Comparison of ENCODE assay signal across 19 cellular contexts in the genomic region with DNA sequence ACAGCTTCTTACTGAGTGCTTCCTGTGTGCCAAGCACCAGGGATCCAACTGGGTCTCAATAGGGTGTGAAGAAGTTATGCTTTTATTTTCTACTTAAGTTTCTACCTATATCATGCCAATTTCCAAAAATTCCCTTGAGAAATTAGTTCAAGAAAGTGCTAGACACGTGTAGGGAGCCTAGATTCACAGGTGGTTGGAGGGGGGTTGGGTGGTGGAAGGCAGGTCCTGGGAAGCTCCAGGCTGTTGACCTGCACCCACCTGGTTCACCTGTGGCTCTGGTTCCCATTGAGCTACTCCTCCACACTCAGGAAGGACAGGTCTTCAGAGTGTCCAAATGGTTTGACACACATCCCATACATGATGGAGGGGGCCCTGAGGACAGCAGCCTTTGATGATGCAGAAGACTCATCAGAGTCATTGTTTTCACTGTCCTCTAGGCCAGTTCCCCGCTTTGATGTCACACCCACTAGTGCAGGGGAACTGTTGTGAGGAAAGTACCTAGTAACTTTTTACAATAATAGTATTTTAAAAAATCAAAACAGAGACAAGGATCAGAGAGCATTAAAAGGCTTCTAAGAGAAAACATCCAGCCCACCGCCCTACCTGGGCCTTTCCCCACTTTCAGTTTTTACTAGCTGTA. TPM values are rescaled to one million over a fixed set of nuclear protein-coding genes. Genes with fewer than 3 reads are reported as not detected.
DNase-seq lines count a peak whose midpoint lies in the region; ATAC-seq and TF ChIP-seq lines count a peak whose summit lies in the region.
"Had no signal": no experiment of that assay in that cellular context is flagged by ENCODE, and none has a peak within 500 bp of the region (broad histone marks: within the 10 kb centered on the region; RNA-seq: fewer than 3 reads in every experiment).

No MANE protein-coding gene starts in this region.

- no peak for TF ChIP-seq CTCF in GM20000 (IDR thresholded peaks at IDR 0.05; ENCODE audit: extremely low read depth, missing control alignments)

- no peak overlapping the region for H3K4me3 Mint-ChIP-seq in activated naive CD8-positive, alpha-beta T cell treated with anti-CD3 and anti-CD28 coated beads for 36 hours
- H3K4me3 Mint-ChIP-seq in stimulated activated effector memory CD8-positive, alpha-beta T cell treated with anti-CD3 and anti-CD28 coated beads, Interleukin-12 subunit alpha, Interleukin-12 subunit beta, amount 100 ng/mL, for 72 hours = no peak overlapping the region
- H3K4me3 Mint-ChIP-seq: natural killer cell; T-helper 2 cell treated with Interferon-gamma antibody and Interleukin-4, amounts not matched to agents 5 μg/mL and 100 μg/mL, for 36 hours; WTC11 had no signal

- H3K9me3 Mint-ChIP-seq in activated naive CD8-positive, alpha-beta T cell treated with anti-CD3 and anti-CD28 coated beads for 36 hours = no peaks in the 10 kb centered on the region
- H3K9me3 Mint-ChIP-seq in stimulated activated effector memory CD8-positive, alpha-beta T cell treated with anti-CD3 and anti-CD28 coated beads, Interleukin-12 subunit alpha, Interleukin-12 subunit beta, amount 100 ng/mL, for 72 hours = no peaks in the 10 kb centered on the region
- H3K9me3 Mint-ChIP-seq: natural killer cell; T-helper 2 cell treated with Interferon-gamma antibody and Interleukin-4, amounts not matched to agents 5 μg/mL and 100 μg/mL, for 36 hours; WTC11 had no signal

- peaks cover 11% of the 10 kb centered on the region for H3K4me1 Mint-ChIP-seq in activated naive CD8-positive, alpha-beta T cell treated with anti-CD3 and anti-CD28 coated beads for 36 hours
- H3K4me1 Mint-ChIP-seq in stimulated activated effector memory CD8-positive, alpha-beta T cell treated with anti-CD3 and anti-CD28 coated beads, Interleukin-12 subunit alpha, Interleukin-12 subunit beta, amount 100 ng/mL, for 72 hours = no peaks in the 10 kb centered on the region
- H3K4me1 Mint-ChIP-seq: natural killer cell, WTC11 had no signal

- no peaks in the 10 kb centered on the region for H3K27me3 Mint-ChIP-seq in activated naive CD8-positive, alpha-beta T cell treated with anti-CD3 and anti-CD28 coated beads for 36 hours

- DNase-seq in stimulated activated CD4-positive, alpha-beta T cell treated with anti-CD3 and anti-CD28 coated beads, Interleukin-15, amount 100 ng/mL, for 24 hours = peak; percentile 15
- DNase-seq in stimulated activated CD4-positive, alpha-beta T cell treated with anti-CD3 and anti-CD28 coated beads, Interleukin-2, amount 100 ng/mL, for 48 hours = no peak
- DNase-seq in GM20000 (ENCODE audit: low spot score) (peak; percentile 72), UCSD-AML1 (lab: John Stamatoyannopoulos, UW; ENCODE audit: unreplicated experiment) (no peak), H4 (ENCODE audit: low spot score) (no peak)
- DNase-seq in activated naive CD8-positive, alpha-beta T cell treated with anti-CD3 and anti-CD28 coated beads for 36 hours = no peak
- no peak for DNase-seq in stimulated activated effector memory CD8-positive, alpha-beta T cell treated with anti-CD3 and anti-CD28 coated beads, Interleukin-12 subunit alpha, Interleukin-12 subunit beta, amount 100 ng/mL, for 72 hours (ENCODE audit: low spot score in 2 of 2)
- DNase-seq: AML-193, left colon, mesendoderm, natural killer cell, NCI-H1092 treated with DMSO at 0.1 percent for 48 hours, NCI-H2081, NCI-H510A, pancreas, upper lobe of left lung had no signal

- peak; percentile 47 for ATAC-seq in stimulated activated effector memory CD8-positive, alpha-beta T cell treated with anti-CD3 and anti-CD28 coated beads, Interleukin-12 subunit alpha, Interleukin-12 subunit beta, amount 100 ng/mL, for 72 hours
- ATAC-seq: left colon, natural killer cell, pancreas, sciatic nerve, WTC11 had no signal

- peak overlapping the region; percentile 8 for H3K27ac Mint-ChIP-seq in activated naive CD8-positive, alpha-beta T cell treated with anti-CD3 and anti-CD28 coated beads for 36 hours
- H3K27ac Mint-ChIP-seq in stimulated activated effector memory CD8-positive, alpha-beta T cell treated with anti-CD3 and anti-CD28 coated beads, Interleukin-12 subunit alpha, Interleukin-12 subunit beta, amount 100 ng/mL, for 72 hours = no peak overlapping the region
- H3K27ac Mint-ChIP-seq: T-helper 2 cell treated with Interferon-gamma antibody and Interleukin-4, amounts not matched to agents 5 μg/mL and 100 μg/mL, for 36 hours; WTC11 had no signal

- peaks cover 3% of the 10 kb centered on the region for H3K36me3 Mint-ChIP-seq in activated naive CD8-positive, alpha-beta T cell treated with anti-CD3 and anti-CD28 coated beads for 36 hours
- peaks cover 79% of the 10 kb centered on the region for H3K36me3 Mint-ChIP-seq in stimulated activated effector memory CD8-positive, alpha-beta T cell treated with anti-CD3 and anti-CD28 coated beads, Interleukin-12 subunit alpha, Interleukin-12 subunit beta, amount 100 ng/mL, for 72 hours

RNA-seq across cellular contexts. Expression of a gene that starts 39.8 kb away (rescaled TPM):
- total RNA-seq in activated naive CD8-positive, alpha-beta T cell treated with anti-CD3 and anti-CD28 coated beads for 36 hours = under 1 TPM in 1 of 2 experiments, not detected in 1; 0.12 TPM
- total RNA-seq in H4 (2014; rRNA removed; shearing (Covaris generic)) = not detected in 2 replicates

Comparison
In these comparisons a context has a peak if more than half of its experiments do, and no peak if none do; other contexts are left out.
1. DNase-seq: peak in stimulated activated CD4-positive, alpha-beta T cell treated with anti-CD3 and anti-CD28 coated beads, Interleukin-15, amount 100 ng/mL, for 24 hours (single experiment) and GM20000 (single experiment); none in stimulated activated CD4-positive, alpha-beta T cell treated with anti-CD3 and anti-CD28 coated beads, Interleukin-2, amount 100 ng/mL, for 48 hours (0 of 2), activated naive CD8-positive, alpha-beta T cell treated with anti-CD3 and anti-CD28 coated beads for 36 hours (single experiment), stimulated activated effector memory CD8-positive, alpha-beta T cell treated with anti-CD3 and anti-CD28 coated beads, Interleukin-12 subunit alpha, Interleukin-12 subunit beta, amount 100 ng/mL, for 72 hours (0 of 2), UCSD-AML1 (single experiment) and H4 (single experiment).